1 cellular context compared by ENCODE assay signal in the genomic region with DNA sequence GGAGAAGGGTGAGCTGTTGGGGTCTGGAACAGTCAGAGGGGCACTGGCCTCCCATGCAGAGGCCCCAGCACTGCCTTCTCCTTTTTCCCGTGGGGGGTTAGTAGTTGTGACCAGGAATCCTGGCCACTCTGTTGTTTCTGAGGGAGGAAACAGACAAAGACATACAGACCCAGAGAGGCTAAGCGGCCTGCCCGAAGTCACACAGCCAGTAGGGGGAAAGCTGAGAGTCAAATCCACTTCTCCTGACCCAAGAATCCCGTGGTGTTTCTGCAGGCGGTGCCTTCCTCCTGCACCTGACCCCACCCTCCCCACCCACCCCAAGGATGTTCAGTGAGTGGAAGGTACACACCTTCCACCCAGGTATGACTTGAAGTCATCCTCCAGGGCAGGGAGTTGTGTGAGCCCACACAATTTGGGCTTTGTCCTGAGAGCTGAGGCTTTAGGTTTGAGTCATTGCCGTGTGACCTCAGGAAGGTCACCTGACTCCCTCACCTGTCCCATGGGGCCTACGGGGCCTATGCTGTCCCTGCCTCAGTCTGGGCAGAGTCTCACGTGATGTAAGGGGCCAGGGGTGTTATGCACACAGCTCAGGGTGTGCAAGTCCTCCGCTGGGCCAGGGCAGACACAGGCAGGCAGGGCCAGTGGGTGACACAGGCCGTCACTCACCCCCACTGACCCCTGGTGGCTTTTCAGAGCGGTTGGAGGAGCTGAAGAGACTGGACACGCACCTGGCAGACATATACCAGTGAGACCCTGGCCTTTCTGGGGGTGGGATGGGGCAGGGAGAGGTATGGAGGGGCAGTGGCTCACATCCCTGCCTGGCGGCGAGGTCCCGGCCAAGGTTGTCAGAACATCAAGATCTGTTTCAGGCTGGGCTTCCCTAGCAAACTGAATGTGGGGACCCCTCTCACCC.
A peak's percentile ranks its signal among the peaks of the same experiment; 100 is the strongest.
TF ChIP-seq lines count a peak whose summit lies in the region.

No MANE protein-coding gene starts in this region.

TF ChIP-seq in HepG2, 621 proteins besides CTCF, POLR2A, EP300 and RAD21 (continued from another document and continues in another):
- TF ChIP-seq, protein P1, sequence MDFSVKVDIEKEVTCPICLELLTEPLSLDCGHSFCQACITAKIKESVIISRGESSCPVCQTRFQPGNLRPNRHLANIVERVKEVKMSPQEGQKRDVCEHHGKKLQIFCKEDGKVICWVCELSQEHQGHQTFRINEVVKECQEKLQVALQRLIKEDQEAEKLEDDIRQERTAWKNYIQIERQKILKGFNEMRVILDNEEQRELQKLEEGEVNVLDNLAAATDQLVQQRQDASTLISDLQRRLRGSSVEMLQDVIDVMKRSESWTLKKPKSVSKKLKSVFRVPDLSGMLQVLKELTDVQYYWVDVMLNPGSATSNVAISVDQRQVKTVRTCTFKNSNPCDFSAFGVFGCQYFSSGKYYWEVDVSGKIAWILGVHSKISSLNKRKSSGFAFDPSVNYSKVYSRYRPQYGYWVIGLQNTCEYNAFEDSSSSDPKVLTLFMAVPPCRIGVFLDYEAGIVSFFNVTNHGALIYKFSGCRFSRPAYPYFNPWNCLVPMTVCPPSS (IDR thresholded peaks at IDR 0.05) = no peak
- TF ChIP-seq, protein P2, sequence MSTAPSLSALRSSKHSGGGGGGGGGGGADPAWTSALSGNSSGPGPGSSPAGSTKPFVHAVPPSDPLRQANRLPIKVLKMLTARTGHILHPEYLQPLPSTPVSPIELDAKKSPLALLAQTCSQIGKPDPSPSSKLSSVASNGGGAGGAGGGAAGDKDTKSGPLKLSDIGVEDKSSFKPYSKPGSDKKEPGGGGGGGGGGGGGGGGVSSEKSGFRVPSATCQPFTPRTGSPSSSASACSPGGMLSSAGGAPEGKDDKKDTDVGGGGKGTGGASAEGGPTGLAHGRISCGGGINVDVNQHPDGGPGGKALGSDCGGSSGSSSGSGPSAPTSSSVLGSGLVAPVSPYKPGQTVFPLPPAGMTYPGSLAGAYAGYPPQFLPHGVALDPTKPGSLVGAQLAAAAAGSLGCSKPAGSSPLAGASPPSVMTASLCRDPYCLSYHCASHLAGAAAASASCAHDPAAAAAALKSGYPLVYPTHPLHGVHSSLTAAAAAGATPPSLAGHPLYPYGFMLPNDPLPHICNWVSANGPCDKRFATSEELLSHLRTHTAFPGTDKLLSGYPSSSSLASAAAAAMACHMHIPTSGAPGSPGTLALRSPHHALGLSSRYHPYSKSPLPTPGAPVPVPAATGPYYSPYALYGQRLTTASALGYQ (CRISPR knock-in tag; IDR thresholded peaks at IDR 0.05) = no peak
- no peak for TF ChIP-seq GFI1 (CRISPR knock-in tag; IDR thresholded peaks at IDR 0.05; ENCODE audit: borderline replicate concordance)
- TF ChIP-seq, protein P3, sequence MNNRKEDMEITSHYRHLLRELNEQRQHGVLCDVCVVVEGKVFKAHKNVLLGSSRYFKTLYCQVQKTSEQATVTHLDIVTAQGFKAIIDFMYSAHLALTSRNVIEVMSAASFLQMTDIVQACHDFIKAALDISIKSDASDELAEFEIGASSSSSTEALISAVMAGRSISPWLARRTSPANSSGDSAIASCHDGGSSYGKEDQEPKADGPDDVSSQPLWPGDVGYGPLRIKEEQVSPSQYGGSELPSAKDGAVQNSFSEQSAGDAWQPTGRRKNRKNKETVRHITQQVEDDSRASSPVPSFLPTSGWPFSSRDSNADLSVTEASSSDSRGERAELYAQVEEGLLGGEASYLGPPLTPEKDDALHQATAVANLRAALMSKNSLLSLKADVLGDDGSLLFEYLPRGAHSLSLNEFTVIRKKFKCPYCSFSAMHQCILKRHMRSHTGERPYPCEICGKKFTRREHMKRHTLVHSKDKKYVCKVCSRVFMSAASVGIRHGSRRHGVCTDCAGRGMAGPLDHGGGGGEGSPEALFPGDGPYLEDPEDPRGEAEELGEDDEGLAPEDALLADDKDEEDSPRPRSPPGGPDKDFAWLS (CRISPR knock-in tag; IDR thresholded peaks at IDR 0.05; ENCODE audit: borderline replicate concordance) = 0 out of 2 replicates have a peak, but pooled peaks have one; percentile 33
- TF ChIP-seq ZIK1 (CRISPR knock-in tag; IDR thresholded peaks at IDR 0.05; ENCODE audit: borderline replicate concordance, low read depth) = no peak
- TF ChIP-seq, protein P4, sequence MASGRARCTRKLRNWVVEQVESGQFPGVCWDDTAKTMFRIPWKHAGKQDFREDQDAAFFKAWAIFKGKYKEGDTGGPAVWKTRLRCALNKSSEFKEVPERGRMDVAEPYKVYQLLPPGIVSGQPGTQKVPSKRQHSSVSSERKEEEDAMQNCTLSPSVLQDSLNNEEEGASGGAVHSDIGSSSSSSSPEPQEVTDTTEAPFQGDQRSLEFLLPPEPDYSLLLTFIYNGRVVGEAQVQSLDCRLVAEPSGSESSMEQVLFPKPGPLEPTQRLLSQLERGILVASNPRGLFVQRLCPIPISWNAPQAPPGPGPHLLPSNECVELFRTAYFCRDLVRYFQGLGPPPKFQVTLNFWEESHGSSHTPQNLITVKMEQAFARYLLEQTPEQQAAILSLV (CRISPR knock-in tag; IDR thresholded peaks at IDR 0.05; ENCODE audit: borderline replicate concordance) = peak; percentile 17; the same call in 1 of the 2 replicates
- 0 out of 2 replicates have a peak, but pooled peaks have one; percentile 37 for TF ChIP-seq ZNF543 (CRISPR knock-in tag; IDR thresholded peaks at IDR 0.05)
- TF ChIP-seq ZBTB8A (CRISPR knock-in tag; IDR thresholded peaks at IDR 0.05; ENCODE audit: borderline replicate concordance, low read depth) = no peak
- TF ChIP-seq, protein P5, sequence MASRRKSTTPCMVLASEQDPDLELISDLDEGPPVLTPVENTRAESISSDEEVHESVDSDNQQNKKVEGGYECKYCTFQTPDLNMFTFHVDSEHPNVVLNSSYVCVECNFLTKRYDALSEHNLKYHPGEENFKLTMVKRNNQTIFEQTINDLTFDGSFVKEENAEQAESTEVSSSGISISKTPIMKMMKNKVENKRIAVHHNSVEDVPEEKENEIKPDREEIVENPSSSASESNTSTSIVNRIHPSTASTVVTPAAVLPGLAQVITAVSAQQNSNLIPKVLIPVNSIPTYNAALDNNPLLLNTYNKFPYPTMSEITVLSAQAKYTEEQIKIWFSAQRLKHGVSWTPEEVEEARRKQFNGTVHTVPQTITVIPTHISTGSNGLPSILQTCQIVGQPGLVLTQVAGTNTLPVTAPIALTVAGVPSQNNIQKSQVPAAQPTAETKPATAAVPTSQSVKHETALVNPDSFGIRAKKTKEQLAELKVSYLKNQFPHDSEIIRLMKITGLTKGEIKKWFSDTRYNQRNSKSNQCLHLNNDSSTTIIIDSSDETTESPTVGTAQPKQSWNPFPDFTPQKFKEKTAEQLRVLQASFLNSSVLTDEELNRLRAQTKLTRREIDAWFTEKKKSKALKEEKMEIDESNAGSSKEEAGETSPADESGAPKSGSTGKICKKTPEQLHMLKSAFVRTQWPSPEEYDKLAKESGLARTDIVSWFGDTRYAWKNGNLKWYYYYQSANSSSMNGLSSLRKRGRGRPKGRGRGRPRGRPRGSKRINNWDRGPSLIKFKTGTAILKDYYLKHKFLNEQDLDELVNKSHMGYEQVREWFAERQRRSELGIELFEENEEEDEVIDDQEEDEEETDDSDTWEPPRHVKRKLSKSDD (CRISPR knock-in tag; IDR thresholded peaks at IDR 0.05; ENCODE audit: low read depth) = no peak
- TF ChIP-seq SETDB1 (CRISPR knock-in tag; IDR thresholded peaks at IDR 0.05; ENCODE audit: borderline replicate concordance) = no peak
- TF ChIP-seq MAF1 (CRISPR knock-in tag; IDR thresholded peaks at IDR 0.05; ENCODE audit: borderline replicate concordance) = no peak
- 0 out of 2 replicates have a peak, but pooled peaks have one; percentile 28 for TF ChIP-seq ZC3H4 (CRISPR knock-in tag; IDR thresholded peaks at IDR 0.05; ENCODE audit: borderline replicate concordance)
- TF ChIP-seq ZFX (CRISPR knock-in tag; IDR thresholded peaks at IDR 0.05; ENCODE audit: low read depth) = peak; percentile 41
- TF ChIP-seq NAIF1 (CRISPR knock-in tag; IDR thresholded peaks at IDR 0.05; ENCODE audit: borderline replicate concordance) = no peak
- no peak for TF ChIP-seq KDM2A (CRISPR knock-in tag; IDR thresholded peaks at IDR 0.05; ENCODE audit: borderline replicate concordance, low read depth)
- no peak for TF ChIP-seq CENPX (CRISPR knock-in tag; IDR thresholded peaks at IDR 0.05)
- no peak for TF ChIP-seq ZNF326 (CRISPR knock-in tag; IDR thresholded peaks at IDR 0.05; ENCODE audit: borderline replicate concordance)
- no peak for TF ChIP-seq ZNF747 (CRISPR knock-in tag; IDR thresholded peaks at IDR 0.05; ENCODE audit: borderline replicate concordance)
- no peak for TF ChIP-seq ZSCAN9 (CRISPR knock-in tag; IDR thresholded peaks at IDR 0.05; ENCODE audit: borderline replicate concordance)
- peak; percentile 75; the same call in 1 of the 2 replicates for TF ChIP-seq CBX5 (CRISPR knock-in tag; IDR thresholded peaks at IDR 0.05; ENCODE audit: borderline replicate concordance)
- TF ChIP-seq CHD4 (IDR thresholded peaks at IDR 0.05; ENCODE audit: borderline replicate concordance, low read length) = no peak; the same call in 1 of the 2 replicates
- no peak for TF ChIP-seq SYNCRIP (IDR thresholded peaks at IDR 0.05; ENCODE audit: insufficient read depth, low read depth, low read length)
- TF ChIP-seq ZMAT3 (CRISPR knock-in tag; conservative IDR thresholded peaks at IDR 0.05) = no peak
- TF ChIP-seq KAT2B (IDR thresholded peaks at IDR 0.05; ENCODE audit: borderline replicate concordance, low read depth, low read length) = no peak
- peak; percentile 60; the same call in 1 of the 2 replicates for TF ChIP-seq ZMYM3 (CRISPR knock-in tag; IDR thresholded peaks at IDR 0.05)
- no peak for TF ChIP-seq ZNF24 (IDR thresholded peaks at IDR 0.05)
- TF ChIP-seq, protein P6, sequence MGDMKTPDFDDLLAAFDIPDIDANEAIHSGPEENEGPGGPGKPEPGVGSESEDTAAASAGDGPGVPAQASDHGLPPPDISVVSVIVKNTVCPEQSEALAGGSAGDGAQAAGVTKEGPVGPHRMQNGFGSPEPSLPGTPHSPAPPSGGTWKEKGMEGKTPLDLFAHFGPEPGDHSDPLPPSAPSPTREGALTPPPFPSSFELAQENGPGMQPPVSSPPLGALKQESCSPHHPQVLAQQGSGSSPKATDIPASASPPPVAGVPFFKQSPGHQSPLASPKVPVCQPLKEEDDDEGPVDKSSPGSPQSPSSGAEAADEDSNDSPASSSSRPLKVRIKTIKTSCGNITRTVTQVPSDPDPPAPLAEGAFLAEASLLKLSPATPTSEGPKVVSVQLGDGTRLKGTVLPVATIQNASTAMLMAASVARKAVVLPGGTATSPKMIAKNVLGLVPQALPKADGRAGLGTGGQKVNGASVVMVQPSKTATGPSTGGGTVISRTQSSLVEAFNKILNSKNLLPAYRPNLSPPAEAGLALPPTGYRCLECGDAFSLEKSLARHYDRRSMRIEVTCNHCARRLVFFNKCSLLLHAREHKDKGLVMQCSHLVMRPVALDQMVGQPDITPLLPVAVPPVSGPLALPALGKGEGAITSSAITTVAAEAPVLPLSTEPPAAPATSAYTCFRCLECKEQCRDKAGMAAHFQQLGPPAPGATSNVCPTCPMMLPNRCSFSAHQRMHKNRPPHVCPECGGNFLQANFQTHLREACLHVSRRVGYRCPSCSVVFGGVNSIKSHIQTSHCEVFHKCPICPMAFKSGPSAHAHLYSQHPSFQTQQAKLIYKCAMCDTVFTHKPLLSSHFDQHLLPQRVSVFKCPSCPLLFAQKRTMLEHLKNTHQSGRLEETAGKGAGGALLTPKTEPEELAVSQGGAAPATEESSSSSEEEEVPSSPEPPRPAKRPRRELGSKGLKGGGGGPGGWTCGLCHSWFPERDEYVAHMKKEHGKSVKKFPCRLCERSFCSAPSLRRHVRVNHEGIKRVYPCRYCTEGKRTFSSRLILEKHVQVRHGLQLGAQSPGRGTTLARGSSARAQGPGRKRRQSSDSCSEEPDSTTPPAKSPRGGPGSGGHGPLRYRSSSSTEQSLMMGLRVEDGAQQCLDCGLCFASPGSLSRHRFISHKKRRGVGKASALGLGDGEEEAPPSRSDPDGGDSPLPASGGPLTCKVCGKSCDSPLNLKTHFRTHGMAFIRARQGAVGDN (CRISPR knock-in tag; IDR thresholded peaks at IDR 0.05) = no peak
- TF ChIP-seq, protein P7, sequence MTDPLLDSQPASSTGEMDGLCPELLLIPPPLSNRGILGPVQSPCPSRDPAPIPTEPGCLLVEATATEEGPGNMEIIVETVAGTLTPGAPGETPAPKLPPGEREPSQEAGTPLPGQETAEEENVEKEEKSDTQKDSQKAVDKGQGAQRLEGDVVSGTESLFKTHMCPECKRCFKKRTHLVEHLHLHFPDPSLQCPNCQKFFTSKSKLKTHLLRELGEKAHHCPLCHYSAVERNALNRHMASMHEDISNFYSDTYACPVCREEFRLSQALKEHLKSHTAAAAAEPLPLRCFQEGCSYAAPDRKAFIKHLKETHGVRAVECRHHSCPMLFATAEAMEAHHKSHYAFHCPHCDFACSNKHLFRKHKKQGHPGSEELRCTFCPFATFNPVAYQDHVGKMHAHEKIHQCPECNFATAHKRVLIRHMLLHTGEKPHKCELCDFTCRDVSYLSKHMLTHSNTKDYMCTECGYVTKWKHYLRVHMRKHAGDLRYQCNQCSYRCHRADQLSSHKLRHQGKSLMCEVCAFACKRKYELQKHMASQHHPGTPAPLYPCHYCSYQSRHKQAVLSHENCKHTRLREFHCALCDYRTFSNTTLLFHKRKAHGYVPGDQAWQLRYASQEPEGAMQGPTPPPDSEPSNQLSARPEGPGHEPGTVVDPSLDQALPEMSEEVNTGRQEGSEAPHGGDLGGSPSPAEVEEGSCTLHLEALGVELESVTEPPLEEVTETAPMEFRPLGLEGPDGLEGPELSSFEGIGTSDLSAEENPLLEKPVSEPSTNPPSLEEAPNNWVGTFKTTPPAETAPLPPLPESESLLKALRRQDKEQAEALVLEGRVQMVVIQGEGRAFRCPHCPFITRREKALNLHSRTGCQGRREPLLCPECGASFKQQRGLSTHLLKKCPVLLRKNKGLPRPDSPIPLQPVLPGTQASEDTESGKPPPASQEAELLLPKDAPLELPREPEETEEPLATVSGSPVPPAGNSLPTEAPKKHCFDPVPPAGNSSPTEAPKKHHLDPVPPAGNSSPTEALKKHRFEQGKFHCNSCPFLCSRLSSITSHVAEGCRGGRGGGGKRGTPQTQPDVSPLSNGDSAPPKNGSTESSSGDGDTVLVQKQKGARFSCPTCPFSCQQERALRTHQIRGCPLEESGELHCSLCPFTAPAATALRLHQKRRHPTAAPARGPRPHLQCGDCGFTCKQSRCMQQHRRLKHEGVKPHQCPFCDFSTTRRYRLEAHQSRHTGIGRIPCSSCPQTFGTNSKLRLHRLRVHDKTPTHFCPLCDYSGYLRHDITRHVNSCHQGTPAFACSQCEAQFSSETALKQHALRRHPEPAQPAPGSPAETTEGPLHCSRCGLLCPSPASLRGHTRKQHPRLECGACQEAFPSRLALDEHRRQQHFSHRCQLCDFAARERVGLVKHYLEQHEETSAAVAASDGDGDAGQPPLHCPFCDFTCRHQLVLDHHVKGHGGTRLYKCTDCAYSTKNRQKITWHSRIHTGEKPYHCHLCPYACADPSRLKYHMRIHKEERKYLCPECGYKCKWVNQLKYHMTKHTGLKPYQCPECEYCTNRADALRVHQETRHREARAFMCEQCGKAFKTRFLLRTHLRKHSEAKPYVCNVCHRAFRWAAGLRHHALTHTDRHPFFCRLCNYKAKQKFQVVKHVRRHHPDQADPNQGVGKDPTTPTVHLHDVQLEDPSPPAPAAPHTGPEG (CRISPR knock-in tag; IDR thresholded peaks at IDR 0.05) = no peak; the same call in 1 of the 2 replicates
- TF ChIP-seq, protein P8, sequence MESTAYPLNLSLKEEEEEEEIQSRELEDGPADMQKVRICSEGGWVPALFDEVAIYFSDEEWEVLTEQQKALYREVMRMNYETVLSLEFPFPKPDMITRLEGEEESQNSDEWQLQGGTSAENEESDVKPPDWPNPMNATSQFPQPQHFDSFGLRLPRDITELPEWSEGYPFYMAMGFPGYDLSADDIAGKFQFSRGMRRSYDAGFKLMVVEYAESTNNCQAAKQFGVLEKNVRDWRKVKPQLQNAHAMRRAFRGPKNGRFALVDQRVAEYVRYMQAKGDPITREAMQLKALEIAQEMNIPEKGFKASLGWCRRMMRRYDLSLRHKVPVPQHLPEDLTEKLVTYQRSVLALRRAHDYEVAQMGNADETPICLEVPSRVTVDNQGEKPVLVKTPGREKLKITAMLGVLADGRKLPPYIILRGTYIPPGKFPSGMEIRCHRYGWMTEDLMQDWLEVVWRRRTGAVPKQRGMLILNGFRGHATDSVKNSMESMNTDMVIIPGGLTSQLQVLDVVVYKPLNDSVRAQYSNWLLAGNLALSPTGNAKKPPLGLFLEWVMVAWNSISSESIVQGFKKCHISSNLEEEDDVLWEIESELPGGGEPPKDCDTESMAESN (CRISPR knock-in tag; conservative IDR thresholded peaks at IDR 0.05) = no peak
